13 cellular contexts compared by ENCODE assay signal in genomic region chr11:2708151-2708581, GRCh38. TPM values are rescaled to one million over a fixed set of nuclear protein-coding genes. Genes with fewer than 3 reads are reported as not detected.
A peak's percentile ranks its signal among the peaks of the same experiment; 100 is the strongest.
DNase-seq lines count a peak whose midpoint lies in the region; ATAC-seq and TF ChIP-seq lines count a peak whose summit lies in the region.
"Had no signal": no experiment of that assay in that cellular context is flagged by ENCODE, and none has a peak within 500 bp of the region (broad histone marks: within the 10 kb centered on the region; RNA-seq: fewer than 3 reads in every experiment).

No MANE protein-coding gene starts in this region.

- no peaks in the 10 kb centered on the region for H3K9me3 Mint-ChIP-seq in MCF 10A (ENCODE audit: unreplicated experiment)
- peaks cover 0 to 23% (median 12%) of the 10 kb centered on the region in 9 donors for H3K9me3 Mint-ChIP-seq in naive thymus-derived CD8-positive, alpha-beta T cell
- H3K9me3 Mint-ChIP-seq in activated CD4-positive, alpha-beta T cell treated with anti-CD3 and anti-CD28 coated beads, Interleukin-2, amount 10 ng/mL, durations not matched to agents 7 days and 5 days = peaks cover 17% of the 10 kb centered on the region

- H3K27me3 Mint-ChIP-seq in MCF 10A (ENCODE audit: insufficient read depth, unreplicated experiment) = peaks cover 22% of the 10 kb centered on the region
- no peaks in the 10 kb centered on the region for H3K27me3 Mint-ChIP-seq in naive thymus-derived CD8-positive, alpha-beta T cell
- H3K27me3 Mint-ChIP-seq in activated CD4-positive, alpha-beta T cell treated with anti-CD3 and anti-CD28 coated beads, Interleukin-2, amount 10 ng/mL, durations not matched to agents 7 days and 5 days = no peaks in the 10 kb centered on the region

- no peaks in the 10 kb centered on the region for H3F3A ChIP-seq in PC-9 (ENCODE audit: insufficient read depth, low read depth)

- H3K27ac Mint-ChIP-seq in MCF 10A (ENCODE audit: low read depth, unreplicated experiment) = no peak overlapping the region
- no peak overlapping the region for H3K27ac Mint-ChIP-seq in naive thymus-derived CD8-positive, alpha-beta T cell
- H3K27ac Mint-ChIP-seq in activated CD4-positive, alpha-beta T cell treated with anti-CD3 and anti-CD28 coated beads, Interleukin-2, amount 10 ng/mL, durations not matched to agents 7 days and 5 days = no peak overlapping the region

- BruUV-seq in MCF 10A (replicated peaks; lab: Mats Ljungman, UMichigan) (no TSS peak), PC-9 (replicated peaks; lab: Mats Ljungman, UMichigan) (no TSS peak)

- CTCF ChIA-PET in MCF 10A (lab: Yijun Ruan, JAX) = no interaction called here
- CTCF ChIA-PET in activated CD4-positive, alpha-beta T cell treated with anti-CD3 and anti-CD28 coated beads, Interleukin-2, amount 10 ng/mL, durations not matched to agents 7 days and 5 days (lab: Charles Lee) = interaction anchor here (0.7 kb wide), 1 partner anchor 26 kb away, joined by 3 read pairs; no protein-coding TSS in a partner anchor
- CTCF ChIA-PET in PC-9 (lab: Charles Lee) = no interaction called here

- H3K4me1 ChIP-seq in breast epithelium = peaks cover 0 to 3% of the 10 kb centered on the region in 2 donors
- peaks cover 40% of the 10 kb centered on the region for H3K4me1 ChIP-seq in hepatocyte (ENCODE audit: insufficient read depth)
- no peaks in the 10 kb centered on the region for H3K4me1 ChIP-seq in PC-9 (replicated peaks; ENCODE audit: insufficient read depth)

- H3K4me3 ChIP-seq in breast epithelium (peak overlapping the region in 1 of 3 donors; percentile 25), hepatocyte (no peak overlapping the region), PC-9 (no peak overlapping the region)

- H3K79me2 ChIP-seq in hepatocyte (no peaks in the 10 kb centered on the region), PC-9 (ENCODE audit: low read depth) (no peaks in the 10 kb centered on the region)

- H3K36me3 Mint-ChIP-seq in MCF 10A (ENCODE audit: insufficient read depth, unreplicated experiment) = no peaks in the 10 kb centered on the region
- H3K36me3 Mint-ChIP-seq in naive thymus-derived CD8-positive, alpha-beta T cell = peaks cover 17 to 28% (median 28%) of the 10 kb centered on the region in 3 donors
- no peaks in the 10 kb centered on the region for H3K36me3 Mint-ChIP-seq in activated CD4-positive, alpha-beta T cell treated with anti-CD3 and anti-CD28 coated beads, Interleukin-2, amount 10 ng/mL, durations not matched to agents 7 days and 5 days (ENCODE audit: low read depth)

- WGBS in hepatocyte (ENCODE audit: low lambda C conversion rate, missing lambda C conversion rate) = 75% methylated on average over 11 of the region's 11 CpGs

- POLR2A ChIA-PET in MCF 10A (lab: Yijun Ruan, JAX) = no interaction called here
- POLR2A ChIA-PET in naive thymus-derived CD8-positive, alpha-beta T cell (lab: Charles Lee) = interaction anchor here (0.6 kb wide), 1 partner anchor 56 kb away, joined by 3 read pairs; no protein-coding TSS in a partner anchor
- POLR2A ChIA-PET in activated CD4-positive, alpha-beta T cell treated with anti-CD3 and anti-CD28 coated beads, Interleukin-2, amount 10 ng/mL, durations not matched to agents 7 days and 5 days (lab: Charles Lee) = no interaction called here
- POLR2A ChIA-PET in PC-9 (lab: Charles Lee; ENCODE audit: unreplicated experiment) = no interaction called here

- in situ Hi-C loops in ACHN (cut with HindIII; ENCODE audit: low pct_ligation_motif_present, low pct_unique_long_range_greater_than_20kb, low sequenced_read_pairs) = no loop called here

- H3K4me3 Mint-ChIP-seq in MCF 10A (ENCODE audit: unreplicated experiment) = no peak overlapping the region
- no peak overlapping the region for H3K4me3 Mint-ChIP-seq in naive thymus-derived CD8-positive, alpha-beta T cell
- no peak overlapping the region for H3K4me3 Mint-ChIP-seq in activated CD4-positive, alpha-beta T cell treated with anti-CD3 and anti-CD28 coated beads, Interleukin-2, amount 10 ng/mL, durations not matched to agents 7 days and 5 days

- peak in 1 of 2 donors; percentile 43 for DNase-seq in breast epithelium (ENCODE audit: low spot score in 2 of 2)
- no peak for DNase-seq in MCF 10A (ENCODE audit: unreplicated experiment)
- DNase-seq in hepatocyte (ENCODE audit: low spot score) = no peak
- DNase-seq in sciatic nerve (ENCODE audit: low spot score) = peak; percentile 80
- DNase-seq in naive thymus-derived CD8-positive, alpha-beta T cell = no peak
- no peak for DNase-seq in activated CD4-positive, alpha-beta T cell treated with anti-CD3 and anti-CD28 coated beads, Interleukin-2, amount 10 ng/mL, durations not matched to agents 7 days and 5 days
- no peak for DNase-seq in ACHN
- DNase-seq in PC-9 = no peak
- DNase-seq: activated CD4-positive, alpha-beta T cell treated with anti-CD3 and anti-CD28 coated beads, Interleukin-2, amount 50 U/mL, for 4 hours; dermis blood vessel endothelial cell; KBM-7; NCI-H2227 treated with DMSO at 0.1 percent for 48 hours; occipital lobe had no signal

- H2AFZ ChIP-seq in hepatocyte (no peak overlapping the region), PC-9 (no peak overlapping the region)

- no peak for TF ChIP-seq POLR2A in breast epithelium (IDR thresholded peaks at IDR 0.05)

- H3K27me3 ChIP-seq in breast epithelium (no peaks in the 10 kb centered on the region), hepatocyte (no peaks in the 10 kb centered on the region), PC-9 (ENCODE audit: insufficient read depth, low read depth) (peaks cover 22% of the 10 kb centered on the region; the same call in 1 of the 2 replicates)

- H4K20me1 ChIP-seq in hepatocyte (ENCODE audit: insufficient read depth, poor library complexity, severe bottlenecking) (no peaks in the 10 kb centered on the region), PC-9 (ENCODE audit: insufficient read depth) (no peaks in the 10 kb centered on the region)

- TF ChIP-seq CTCF in breast epithelium (IDR thresholded peaks at IDR 0.05) = no peak
- no peak for TF ChIP-seq CTCF in MCF 10A (IDR thresholded peaks at IDR 0.05; ENCODE audit: unreplicated experiment)
- no peak for TF ChIP-seq CTCF in hepatocyte (IDR thresholded peaks at IDR 0.05; ENCODE audit: poor library complexity)
- TF ChIP-seq CTCF in PC-9 (conservative IDR thresholded peaks at IDR 0.05) = no peak

- peak; percentile 85 for ATAC-seq in sciatic nerve
- no peak for ATAC-seq in naive thymus-derived CD8-positive, alpha-beta T cell

- peak overlapping the region; percentile 43 to 81 for H3K27ac ChIP-seq in breast epithelium
- peak overlapping the region; percentile 97 for H3K27ac ChIP-seq in hepatocyte
- no peak overlapping the region for H3K27ac ChIP-seq in PC-9

- H3K36me3 ChIP-seq in breast epithelium (no peaks in the 10 kb centered on the region), hepatocyte (replicated peaks; ENCODE audit: insufficient read depth, low read depth) (no peaks in the 10 kb centered on the region), PC-9 (ENCODE audit: low read depth) (no peaks in the 10 kb centered on the region)

- H3K4me2 ChIP-seq in hepatocyte = peak overlapping the region; percentile 64
- no peak overlapping the region for H3K4me2 ChIP-seq in PC-9

- intact Hi-C loops in breast epithelium (cut with DNase I; ENCODE audit: low total_unique reads) = loop anchor here (10.0 kb wide), 1 partner anchor 177 kb away; the partner anchor contains the start of gene CDKN1C
- intact Hi-C loops in MCF 10A (cut with micrococcal nuclease) = no loop called here
- intact Hi-C loops in sciatic nerve (cut with DNase I) = loop anchor here (5.0 kb wide), 1 partner anchor 791 kb away; the partner anchor contains the start of gene TNNT3
- intact Hi-C loops in PC-9 (cut with micrococcal nuclease; ENCODE audit: unreplicated experiment) = no loop called here

- H3K9me3 ChIP-seq in breast epithelium = peaks cover 0 to 4% of the 10 kb centered on the region in 2 donors
- H3K9me3 ChIP-seq in hepatocyte (ENCODE audit: low read depth) = no peaks in the 10 kb centered on the region
- H3K9me3 ChIP-seq in PC-9 (ENCODE audit: insufficient read depth, low read depth) = no peaks in the 10 kb centered on the region

- no peaks in the 10 kb centered on the region for H3K4me1 Mint-ChIP-seq in MCF 10A (ENCODE audit: insufficient read depth, unreplicated experiment)
- peaks cover 0 to 5% (median 0%) of the 10 kb centered on the region in 4 donors for H3K4me1 Mint-ChIP-seq in naive thymus-derived CD8-positive, alpha-beta T cell
- no peaks in the 10 kb centered on the region for H3K4me1 Mint-ChIP-seq in activated CD4-positive, alpha-beta T cell treated with anti-CD3 and anti-CD28 coated beads, Interleukin-2, amount 10 ng/mL, durations not matched to agents 7 days and 5 days

- H3K9me2 ChIP-seq in hepatocyte (replicated peaks; ENCODE audit: insufficient read depth) = no peaks in the 10 kb centered on the region
- no peaks in the 10 kb centered on the region for H3K9me2 ChIP-seq in PC-9 (ENCODE audit: insufficient read depth)

RNA-seq across cellular contexts. Expression of gene KCNQ1OT1, which starts 8.4 kb away (rescaled TPM):
- total RNA-seq in breast epithelium = 1 to 10 TPM; 2.1 to 5.3 (median 3.6) TPM
- total RNA-seq in MCF 10A (2022) = 1.3 and 1.7 TPM in 2 replicates
- 6.6 and 7.9 TPM in 2 replicates for total RNA-seq in hepatocyte
- polyA plus RNA-seq in hepatocyte = 3.1 and 4.0 TPM in 2 replicates
- 7.2 TPM for total RNA-seq in sciatic nerve
- total RNA-seq in naive thymus-derived CD8-positive, alpha-beta T cell = under 1 TPM; 0.21 to 0.22 TPM
- polyA plus RNA-seq in naive thymus-derived CD8-positive, alpha-beta T cell = under 1 TPM; 0.03 to 0.05 (median 0.05) TPM
- under 1 TPM; 0.19 to 0.22 TPM for total RNA-seq in activated CD4-positive, alpha-beta T cell treated with anti-CD3 and anti-CD28 coated beads, Interleukin-2, amount 10 ng/mL, durations not matched to agents 7 days and 5 days
- 3.4 and 4.3 TPM in 2 replicates for total RNA-seq in PC-9 (2021)

Comparison
In these comparisons a context has a peak if more than half of its experiments do, and no peak if none do; other contexts are left out.
1. intact Hi-C loops: an anchor here in breast epithelium (10.0 kb wide) and sciatic nerve (5.0 kb wide); none called in MCF 10A and PC-9.